Comparison of ENCODE assay signal across 10 cellular contexts in the genomic region with DNA sequence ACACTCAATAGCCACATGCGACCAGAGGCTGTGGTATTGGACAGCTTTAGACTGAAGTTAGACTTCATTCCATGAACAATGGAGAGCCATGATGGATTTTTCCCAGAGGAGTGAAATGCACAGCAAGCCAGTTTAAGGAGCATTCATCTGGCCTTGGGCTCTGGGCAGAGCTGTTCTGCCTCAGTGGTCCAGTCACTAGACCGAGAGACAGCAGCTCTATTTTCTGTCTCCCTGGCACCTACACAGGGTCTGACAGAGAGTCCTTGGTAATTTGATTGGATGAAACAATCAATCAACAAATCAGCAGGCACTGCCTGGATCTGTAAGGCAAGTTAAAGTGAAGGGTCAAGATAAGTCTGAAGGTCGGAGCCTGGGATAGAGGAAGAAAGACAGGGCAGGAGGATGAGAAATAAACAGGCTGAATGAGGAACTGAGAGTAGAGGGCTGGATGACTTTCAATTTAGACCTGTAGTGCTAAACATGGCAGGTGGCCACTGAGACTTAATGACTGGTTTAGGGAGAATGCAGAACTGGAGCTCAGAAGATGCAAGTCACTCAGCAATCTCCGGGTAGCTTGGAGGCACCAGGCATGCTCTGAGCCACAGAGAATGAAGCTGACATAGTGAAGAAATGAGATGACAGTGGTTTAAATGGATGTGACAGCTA.
DNase-seq lines count a peak whose midpoint lies in the region; ATAC-seq and TF ChIP-seq lines count a peak whose summit lies in the region.
"Had no signal": no experiment of that assay in that cellular context is flagged by ENCODE, and none has a peak within 500 bp of the region (broad histone marks: within the 10 kb centered on the region; RNA-seq: fewer than 3 reads in every experiment).

No MANE protein-coding gene starts in this region.

- H3K9me3 Mint-ChIP-seq in HFFc6, result peaks cover 46% of the 10 kb centered on the region

- H3K36me3 ChIP-seq in SU-DHL-6 (ENCODE audit: low read length), result no peaks in the 10 kb centered on the region
- H3K36me3 ChIP-seq in H7 (replicated peaks; ENCODE audit: control insufficient read depth, insufficient read depth, low read length), result no peaks in the 10 kb centered on the region
- H3K36me3 ChIP-seq: esophagus squamous epithelium had no signal

- DNase-seq in HFFc6 (no peak), cardiac septum (ENCODE audit: low spot score) (no peak), H7 (no peak), NCI-H446 treated with DMSO at 0.1 percent for 48 hours (lab: John Stamatoyannopoulos, UW) (no peak)
- DNase-seq: esophagus squamous epithelium, NCI-H524 had no signal

- H3K9me2 ChIP-seq in SU-DHL-6 (replicated peaks; ENCODE audit: insufficient read depth, low read length), result no peaks in the 10 kb centered on the region

- H3F3A ChIP-seq in SU-DHL-6 (ENCODE audit: insufficient read depth), result no peaks in the 10 kb centered on the region

- ATAC-seq in GM18502 (IDR thresholded peaks at IDR 0.05; ENCODE audit: poor library complexity, unreplicated experiment), result peak; percentile 95
- ATAC-seq in GM21515 (IDR thresholded peaks at IDR 0.05; ENCODE audit: unreplicated experiment), result peak; percentile 95
- ATAC-seq in HG03159 (IDR thresholded peaks at IDR 0.05; ENCODE audit: unreplicated experiment), result peak; percentile 94

- no peaks in the 10 kb centered on the region; the same call in 1 of the 2 replicates for H3K36me3 Mint-ChIP-seq in HFFc6 (ENCODE audit: low read depth)

- TF ChIP-seq CTCF in SU-DHL-6 (IDR thresholded peaks at IDR 0.05; ENCODE audit: insufficient read depth, low read length, poor library complexity, severe bottlenecking) (no peak), HFFc6 (IDR thresholded peaks at IDR 0.05) (no peak)

- intact Hi-C loops in cardiac septum (cut with DNase I), result no loop called here

- no peak overlapping the region for H3K9ac ChIP-seq in SU-DHL-6 (ENCODE audit: low read length)

- no peaks in the 10 kb centered on the region for H3K4me1 Mint-ChIP-seq in HFFc6 (ENCODE audit: low read depth)

- H3K4me3 ChIP-seq in SU-DHL-6 (ENCODE audit: insufficient read depth, low read length, poor library complexity, severe bottlenecking) (no peak overlapping the region), H7 (ENCODE audit: insufficient read depth, low read depth, low read length) (no peak overlapping the region)
- H3K4me3 ChIP-seq: esophagus squamous epithelium had no signal

- H3K9me3 ChIP-seq in SU-DHL-6 (ENCODE audit: insufficient read depth, low read length), result no peaks in the 10 kb centered on the region
- H3K9me3 ChIP-seq: esophagus squamous epithelium had no signal

- H3K27ac ChIP-seq in SU-DHL-6 (ENCODE audit: low read depth, low read length), result peak overlapping the region; percentile 35
- H3K27ac ChIP-seq: esophagus squamous epithelium had no signal

- no peaks in the 10 kb centered on the region for H4K20me1 ChIP-seq in SU-DHL-6 (ENCODE audit: low read depth, low read length)

- no peak overlapping the region for H2AFZ ChIP-seq in SU-DHL-6 (ENCODE audit: low read depth, low read length, severe bottlenecking)

- H3K4me2 ChIP-seq in SU-DHL-6 (ENCODE audit: low read depth, low read length, poor library complexity, severe bottlenecking), result peak overlapping the region; percentile 44

- H3K27me3 ChIP-seq in SU-DHL-6 (ENCODE audit: low read length) (no peaks in the 10 kb centered on the region), H7 (ENCODE audit: control insufficient read depth, insufficient read depth, low read length) (no peaks in the 10 kb centered on the region)

- no peak overlapping the region for H3K4me3 Mint-ChIP-seq in HFFc6

- no peak overlapping the region for H3K27ac Mint-ChIP-seq in HFFc6

- no peaks in the 10 kb centered on the region; the same call in 1 of the 2 replicates for H3K27me3 Mint-ChIP-seq in HFFc6 (ENCODE audit: insufficient read depth)

- no peaks in the 10 kb centered on the region for H3K79me2 ChIP-seq in SU-DHL-6 (ENCODE audit: insufficient read depth, low read length)
